In the genomic region with DNA sequence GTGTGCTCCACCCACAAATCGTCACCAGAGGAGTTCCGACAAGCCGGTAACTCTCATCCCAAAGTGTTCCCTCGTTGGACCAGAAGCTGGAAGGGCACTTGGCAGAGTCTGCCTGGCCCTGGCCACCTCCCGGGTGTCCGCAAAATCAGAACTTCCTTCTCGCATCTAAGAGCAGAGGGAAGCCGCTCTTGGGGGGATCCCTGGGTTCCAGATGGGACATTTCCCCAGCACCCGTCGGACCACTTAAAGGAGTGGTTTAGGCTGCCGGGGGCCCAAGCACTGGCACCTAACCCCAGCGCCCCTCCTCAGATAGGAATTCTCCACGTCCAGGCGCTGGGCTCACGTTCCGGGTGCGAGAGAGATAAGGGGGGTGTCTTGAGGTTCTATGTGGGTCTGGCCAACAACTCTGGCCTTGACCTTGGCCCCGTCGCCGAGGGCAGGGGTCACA, we compare ENCODE assay signal across 8 cellular contexts. TPM values are rescaled to one million over a fixed set of nuclear protein-coding genes. Genes with fewer than 3 reads are reported as not detected.
DNase-seq lines count a peak whose midpoint lies in the region; ATAC-seq and TF ChIP-seq lines count a peak whose summit lies in the region.

No MANE protein-coding gene starts in this region.

- CTCF ChIA-PET in Calu3 (lab: Charles Lee): interaction anchor here (0.6 to 1.5 kb wide), 4 partner anchors 8 to 33 kb away, joined by 3 to 5 read pairs (median 4); a partner anchor contains a TSS

- no peaks in the 10 kb centered on the region for H3K27me3 Mint-ChIP-seq in Calu3 (ENCODE audit: unreplicated experiment)
- H3K27me3 Mint-ChIP-seq in natural killer cell (ENCODE audit: low read depth in 2 of 2): peaks cover 0 to 3% of the 10 kb centered on the region in 2 donors

- DNase-seq in Calu3 (no peak), Karpas-422 (no peak), choroid plexus epithelial cell (ENCODE audit: low read depth) (no peak), natural killer cell (no peak), NCI-H2196 treated with DMSO at 0.1 percent for 48 hours (lab: John Stamatoyannopoulos, UW; ENCODE audit: unreplicated experiment) (no peak), NCI-H526 treated with DMSO at 0.1 percent for 48 hours (lab: John Stamatoyannopoulos, UW) (no peak)
- DNase-seq in stimulated activated CD4-positive, alpha-beta T cell treated with anti-CD3 and anti-CD28 coated beads, Interleukin-2, amount 100 ng/mL, for 24 hours: no peak

- H3K4me3 ChIP-seq in Karpas-422 (ENCODE audit: low read length): peak overlapping the region; percentile 75
- H3K4me3 ChIP-seq in choroid plexus epithelial cell (ENCODE audit: low read depth, low read length): peak overlapping the region; percentile 81

- TSS peak; percentile 81 for BruUV-seq in Calu3 (replicated peaks; lab: Mats Ljungman, UMichigan)

- H3K9ac ChIP-seq in Karpas-422 (ENCODE audit: low read length): peak overlapping the region; percentile 86

- H3K27ac ChIP-seq in Karpas-422 (ENCODE audit: low read length): no peak overlapping the region

- H3K36me3 Mint-ChIP-seq in Calu3 (ENCODE audit: insufficient read depth, unreplicated experiment) (peaks cover 45% of the 10 kb centered on the region), natural killer cell (no peaks in the 10 kb centered on the region)

- H3K4me3 Mint-ChIP-seq in Calu3 (ENCODE audit: low read depth, unreplicated experiment): peak overlapping the region; percentile 90
- peak overlapping the region; percentile 93 for H3K4me3 Mint-ChIP-seq in natural killer cell

- H3K9me3 Mint-ChIP-seq in Calu3 (ENCODE audit: low read depth, unreplicated experiment) (no peaks in the 10 kb centered on the region), natural killer cell (no peaks in the 10 kb centered on the region)

- no peaks in the 10 kb centered on the region for H3K36me3 ChIP-seq in Karpas-422 (ENCODE audit: insufficient read depth, low read length)

- intact Hi-C loops in Calu3 (cut with micrococcal nuclease; ENCODE audit: unreplicated experiment): no loop called here
- intact Hi-C loops in natural killer cell (cut with micrococcal nuclease): loop anchor here (1.0 to 2.0 kb wide), 2 partner anchors 34 to 40 kb away; a partner anchor contains a TSS

- peaks cover 19% of the 10 kb centered on the region for H3K4me1 ChIP-seq in Karpas-422 (ENCODE audit: low read length)

- no peak for ATAC-seq in natural killer cell
- no peak for ATAC-seq in GM19328 (IDR thresholded peaks at IDR 0.05; ENCODE audit: unreplicated experiment)

- peak overlapping the region; percentile 95 for H3K27ac Mint-ChIP-seq in Calu3 (ENCODE audit: unreplicated experiment)
- peak overlapping the region; percentile 95 to 99 for H3K27ac Mint-ChIP-seq in natural killer cell

- H4K20me1 ChIP-seq in Karpas-422 (ENCODE audit: insufficient read depth, low read depth, low read length): no peaks in the 10 kb centered on the region; the same call in 1 of the 2 replicates

- H3K9me2 ChIP-seq in Karpas-422 (replicated peaks; ENCODE audit: insufficient read depth, low read length): no peaks in the 10 kb centered on the region

- no peaks in the 10 kb centered on the region for H3K9me3 ChIP-seq in Karpas-422 (ENCODE audit: low read length)

- H2AFZ ChIP-seq in Karpas-422 (ENCODE audit: low read length): peak overlapping the region; percentile 79; the same call in 1 of the 2 replicates

- peak overlapping the region; percentile 93 for H3K4me2 ChIP-seq in Karpas-422 (ENCODE audit: low read depth, low read length, poor library complexity, severe bottlenecking)

- H3K27me3 ChIP-seq in Karpas-422 (ENCODE audit: low read length): no peaks in the 10 kb centered on the region

- no peak for TF ChIP-seq CTCF in Calu3 (IDR thresholded peaks at IDR 0.05; ENCODE audit: unreplicated experiment)
- TF ChIP-seq CTCF in choroid plexus epithelial cell (conservative IDR thresholded peaks at IDR 0.05; ENCODE audit: low read depth, low read length): no peak
- TF ChIP-seq CTCF in natural killer cell (IDR thresholded peaks at IDR 0.05): no peak

- peaks cover 16% of the 10 kb centered on the region for H3K4me1 Mint-ChIP-seq in Calu3 (ENCODE audit: low read depth, unreplicated experiment)
- peaks cover 20 to 46% of the 10 kb centered on the region in 2 donors for H3K4me1 Mint-ChIP-seq in natural killer cell

- H3K79me2 ChIP-seq in Karpas-422 (ENCODE audit: low read length): peaks cover 27% of the 10 kb centered on the region

RNA-seq across cellular contexts. Expression of a gene that starts 0.9 kb away (rescaled TPM):
- 27.0 and 28.0 TPM in 2 replicates for total RNA-seq in Calu3 (2022)
- total RNA-seq in Karpas-422 (2014; rRNA removed; shearing (Covaris generic); ENCODE audit: low replicate concordance): 10.4 and 14.4 TPM in 2 replicates
- 100 to 1,000 TPM; 131 to 218 (median 159) TPM for total RNA-seq in natural killer cell

RNA-seq across cellular contexts. Expression of a gene that starts 11.8 kb away (rescaled TPM):
- total RNA-seq in Calu3 (2022): 0.94 and 1.6 TPM in 2 replicates
- not detected in 2 replicates for total RNA-seq in Karpas-422 (2014; rRNA removed; shearing (Covaris generic); ENCODE audit: low replicate concordance)
- total RNA-seq in natural killer cell: 1 to 10 TPM; 3.5 to 4.6 (median 4.4) TPM

RNA-seq across cellular contexts. Expression of a gene that starts 14.5 kb away (rescaled TPM):
- total RNA-seq in Calu3 (2022) (8.0 and 9.1 TPM in 2 replicates), natural killer cell (not detected)
- not detected in 2 replicates for total RNA-seq in Karpas-422 (2014; rRNA removed; shearing (Covaris generic); ENCODE audit: low replicate concordance)

RNA-seq across cellular contexts. Expression of a gene that starts 17.3 kb away (rescaled TPM):
- 12.1 and 16.4 TPM in 2 replicates for total RNA-seq in Calu3 (2022)
- 9.8 and 22.0 TPM in 2 replicates for total RNA-seq in Karpas-422 (2014; rRNA removed; shearing (Covaris generic); ENCODE audit: low replicate concordance)
- total RNA-seq in natural killer cell: 10 to 100 TPM; 22.1 to 32.4 (median 27.1) TPM

RNA-seq across cellular contexts. Expression of a gene that starts 23.1 kb away (rescaled TPM):
- 12.0 and 12.2 TPM in 2 replicates for total RNA-seq in Calu3 (2022)
- 0.18 TPM in 1 of 2 replicates, not detected in the other for total RNA-seq in Karpas-422 (2014; rRNA removed; shearing (Covaris generic); ENCODE audit: low replicate concordance)
- under 1 TPM in 1 of 3 donors, not detected in 2; 0.39 TPM for total RNA-seq in natural killer cell
